2 cellular contexts compared by ENCODE assay signal in genomic region chr1:44584167-44584566, GRCh38.
TF ChIP-seq lines count a peak whose summit lies in the region.

No MANE protein-coding gene starts in this region.

TF ChIP-seq in H1, 55 proteins besides CTCF, POLR2A, EP300 and RAD21 (continued from another document):
- TF ChIP-seq RBBP5 (IDR thresholded peaks at IDR 0.05; ENCODE audit: borderline replicate concordance, low read depth, low read length) (no peak), TCF12 (IDR thresholded peaks at IDR 0.05; ENCODE audit: low read depth, low read length) (no peak), KDM1A (IDR thresholded peaks at IDR 0.05; ENCODE audit: borderline replicate concordance, low read length) (no peak), POLR2AphosphoS5 (IDR thresholded peaks at IDR 0.05; ENCODE audit: low read depth, low read length) (no peak), CEBPB (IDR thresholded peaks at IDR 0.05; ENCODE audit: low read depth, low read length) (no peak), MAX (IDR thresholded peaks at IDR 0.05) (no peak), EGR1 (IDR thresholded peaks at IDR 0.05; ENCODE audit: borderline replicate concordance, low read depth, low read length) (no peak), ATF2 (IDR thresholded peaks at IDR 0.05; ENCODE audit: low read length) (no peak), BRCA1 (IDR thresholded peaks at IDR 0.05; ENCODE audit: low read depth, low read length) (no peak), CHD7 (IDR thresholded peaks at IDR 0.05; ENCODE audit: insufficient replicate concordance, low read length) (no peak), EZH2 (IDR thresholded peaks at IDR 0.05; ENCODE audit: low read depth, low read length, severe bottlenecking) (no peak), SRF (IDR thresholded peaks at IDR 0.05; ENCODE audit: low read depth, low read length) (no peak), TAF1 (IDR thresholded peaks at IDR 0.05; ENCODE audit: low read depth, low read length) (no peak), CBX5 (IDR thresholded peaks at IDR 0.05; ENCODE audit: low read depth, low read length) (no peak), MAFK (IDR thresholded peaks at IDR 0.05; ENCODE audit: low read depth, low read length) (no peak), SUZ12 (IDR thresholded peaks at IDR 0.05; ENCODE audit: low read length) (no peak)
TF ChIP-seq in H1: peak in this region for 0.

TF ChIP-seq in SK-N-SH treated with all-trans-retinoic acid at 6 μM for 48 hours, 23 proteins besides CTCF, POLR2A, EP300 and RAD21 (continued from another document):
- TF ChIP-seq CSRNP3 (CRISPR knock-in tag; IDR thresholded peaks at IDR 0.05) (no peak), OSR1 (CRISPR knock-in tag; IDR thresholded peaks at IDR 0.05) (no peak), ZC3H10 (CRISPR knock-in tag; IDR thresholded peaks at IDR 0.05) (no peak), BACH2 (CRISPR knock-in tag; IDR thresholded peaks at IDR 0.05; ENCODE audit: borderline replicate concordance) (no peak), ZNF8 (CRISPR knock-in tag; IDR thresholded peaks at IDR 0.05) (no peak), PATZ1 (CRISPR knock-in tag; IDR thresholded peaks at IDR 0.05; ENCODE audit: borderline replicate concordance) (no peak), ISL1 (CRISPR knock-in tag; IDR thresholded peaks at IDR 0.05) (no peak), ZFP3 (CRISPR knock-in tag; IDR thresholded peaks at IDR 0.05) (no peak), ZNF565 (CRISPR knock-in tag; conservative IDR thresholded peaks at IDR 0.05; ENCODE audit: low read depth) (no peak)
